ENCODE assay signal across 30 cellular contexts in the genomic region with DNA sequence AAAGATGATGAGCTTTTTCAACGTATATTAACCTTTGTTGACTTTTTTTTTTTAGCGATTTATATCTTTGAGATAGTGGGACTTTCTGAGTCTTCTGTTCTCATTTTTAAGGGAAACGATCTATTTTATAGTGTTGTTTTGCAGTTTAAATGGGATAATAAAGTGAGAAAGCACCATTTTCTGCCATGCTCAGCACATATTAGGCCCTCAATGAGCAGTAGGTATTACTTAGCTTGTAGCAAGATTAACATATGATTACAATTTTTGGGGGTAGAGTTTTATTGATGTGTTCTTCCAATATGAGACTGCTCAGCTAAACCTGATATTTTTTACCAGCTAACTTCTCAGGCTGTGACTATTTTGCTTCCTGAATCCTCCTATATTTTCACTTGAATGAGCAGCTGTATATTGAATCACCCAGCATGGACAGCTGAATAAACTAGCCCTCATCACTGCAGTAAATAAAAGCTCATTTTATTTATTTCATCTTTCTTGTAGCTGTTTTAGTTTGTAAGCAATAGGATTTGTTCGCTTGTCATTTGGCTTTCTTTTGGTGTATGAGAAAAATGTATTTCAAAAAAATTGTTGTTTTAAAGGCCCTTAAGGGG. TPM values are rescaled to one million over a fixed set of nuclear protein-coding genes. Genes with fewer than 3 reads are reported as not detected.
DNase-seq lines count a peak whose midpoint lies in the region; ATAC-seq, FAIRE-seq and TF ChIP-seq lines count a peak whose summit lies in the region.
"Had no signal": no experiment of that assay in that cellular context is flagged by ENCODE, and none has a peak within 500 bp of the region (broad histone marks: within the 10 kb centered on the region; RNA-seq: fewer than 3 reads in every experiment).

No MANE protein-coding gene starts in this region.

- H4K20me1 ChIP-seq in OCI-LY1 (ENCODE audit: insufficient read depth, low read length): no peaks in the 10 kb centered on the region

- no peaks in the 10 kb centered on the region for H3K79me2 ChIP-seq in OCI-LY1 (ENCODE audit: insufficient read depth, low read length)

- DNase-seq in A549 (ENCODE audit: low read depth in 1 of 2, low spot score in 1 of 2) (no peak), kidney tubule cell (ENCODE audit: low spot score) (peak; percentile 21), NCI-H1105 (lab: John Stamatoyannopoulos, UW) (no peak), body of pancreas (no peak)
- DNase-seq: ACHN; activated CD4-positive, alpha-beta T cell treated with anti-CD3 and anti-CD28 coated beads, Interleukin-2, amount 10 ng/mL, durations not matched to agents 7 days and 5 days; activated gamma-delta T cell; activated naive CD8-positive, alpha-beta T cell treated with anti-CD3 and anti-CD28 coated beads for 36 hours; BE2C; central memory CD4-positive, alpha-beta T cell; DMS153; endodermal cell; glutamatergic neuron; left ventricle myocardium inferior; mesendoderm; MV-4-11; NCI-H1694 treated with DMSO at 0.1 percent for 48 hours; NCI-H526; spleen; stimulated activated CD4-positive, alpha-beta T cell treated with anti-CD3 and anti-CD28 coated beads, Interleukin-2, amount 100 ng/mL, for 24 hours; uterus had no signal

- WGBS in A549 (ENCODE audit: missing lambda C conversion rate): 25% methylated on average over 4 of the region's 4 CpGs
- WGBS in body of pancreas, 2 donors: 76 to 79% methylated on average over 4 of the region's 4 CpGs

- H3K27me3 ChIP-seq in OCI-LY1 (ENCODE audit: insufficient read depth, low read length) (no peaks in the 10 kb centered on the region), body of pancreas (no peaks in the 10 kb centered on the region)
- H3K27me3 ChIP-seq: BE2C, right atrium auricular region, spleen, uterus had no signal

- POLR2A ChIA-PET in A549 (lab: Yijun Ruan, JAX) (no interaction called here), HEK293 (lab: Yijun Ruan, JAX) (no interaction called here)

- no peaks in the 10 kb centered on the region for H3K9me2 ChIP-seq in OCI-LY1 (ENCODE audit: low read depth, low read length)

- CTCF ChIA-PET in A549 (lab: Yijun Ruan, JAX): no interaction called here
- CTCF ChIA-PET in HEK293 (lab: Yijun Ruan, JAX): interaction anchor here (0.9 kb wide), 1 partner anchor 17 kb away, joined by 3 read pairs; no protein-coding TSS in a partner anchor

- H3K4me1 ChIP-seq in A549 (no peaks in the 10 kb centered on the region), HEK293 (ENCODE audit: control insufficient read depth, insufficient read depth, low read length) (0 out of 2 replicates have a peak, but pooled peaks cover 3% of the 10 kb centered on the region), OCI-LY1 (ENCODE audit: insufficient read depth, low read length, severe bottlenecking) (peaks cover 13% of the 10 kb centered on the region), body of pancreas (peaks cover 12% of the 10 kb centered on the region)
- H3K4me1 ChIP-seq: BE2C, HAP-1, left ventricle myocardium inferior, right atrium auricular region, SJSA1, spleen, uterus had no signal

- intact Hi-C loops in body of pancreas (cut with DNase I): no loop called here

- no peak overlapping the region for H3K27ac ChIP-seq in A549
- H3K27ac ChIP-seq in HEK293 (ENCODE audit: extremely low read depth, low read depth, low read length): no peak overlapping the region
- H3K27ac ChIP-seq in OCI-LY1 (ENCODE audit: low read depth, low read length, poor library complexity, severe bottlenecking): no peak overlapping the region
- H3K27ac ChIP-seq in body of pancreas: no peak overlapping the region
- H3K27ac ChIP-seq: left ventricle myocardium inferior, right atrium auricular region, SJSA1, spleen, uterus had no signal

- TF ChIP-seq CTCF in A549 (IDR thresholded peaks at IDR 0.05) (no peak), HEK293 (tag by site-specific recombination; IDR thresholded peaks at IDR 0.05) (no peak), OCI-LY1 (IDR thresholded peaks at IDR 0.05; ENCODE audit: low read length) (no peak), body of pancreas (IDR thresholded peaks at IDR 0.05) (no peak)

- no peak overlapping the region for H2AFZ ChIP-seq in OCI-LY1 (ENCODE audit: low read length)

- H3K4me2 ChIP-seq in A549 (no peak overlapping the region), OCI-LY1 (ENCODE audit: low read length) (0 out of 2 replicates have a peak overlapping the region, but pooled peaks have one; percentile 5)

- no peak for TF ChIP-seq RAD21 in A549 (conservative IDR thresholded peaks at IDR 0.05 in 1 of 2, IDR thresholded peaks at IDR 0.05 in 1 of 2)

- H3K4me3 ChIP-seq in A549: no peak overlapping the region
- H3K4me3 ChIP-seq in HEK293 (ENCODE audit: low read depth, low read length): no peak overlapping the region
- no peak overlapping the region for H3K4me3 ChIP-seq in OCI-LY1 (ENCODE audit: low read depth, low read length, poor library complexity, severe bottlenecking)
- H3K4me3 ChIP-seq in body of pancreas: no peak overlapping the region
- H3K4me3 ChIP-seq: HAP-1, left ventricle myocardium inferior, right atrium auricular region, SJSA1, spleen, uterus had no signal

- H3F3A ChIP-seq in OCI-LY1 (ENCODE audit: insufficient read depth, low read length): no peaks in the 10 kb centered on the region

- H3K36me3 ChIP-seq in HEK293 (ENCODE audit: control insufficient read depth in 2 of 2, insufficient read depth in 1 of 2, low read length in 2 of 2): no peaks in the 10 kb centered on the region
- H3K36me3 ChIP-seq in OCI-LY1 (ENCODE audit: insufficient read depth, low read length): no peaks in the 10 kb centered on the region; the same call in 1 of the 2 replicates
- H3K36me3 ChIP-seq in body of pancreas (replicated peaks in 1 of 2; ENCODE audit: insufficient read depth in 1 of 2, low read depth in 2 of 2): no peaks in the 10 kb centered on the region
- H3K36me3 ChIP-seq: BE2C, HAP-1, left ventricle myocardium inferior, right atrium auricular region, SJSA1, spleen, uterus had no signal

- FAIRE-seq in A549 (lab: Jason Lieb, UNC): no peak
- FAIRE-seq: astrocyte had no signal

- no peaks in the 10 kb centered on the region for H3K9me3 ChIP-seq in A549
- no peaks in the 10 kb centered on the region for H3K9me3 ChIP-seq in HEK293 (ENCODE audit: control insufficient read depth, insufficient read depth, low read depth, low read length)
- H3K9me3 ChIP-seq in OCI-LY1 (ENCODE audit: low read length): 0 out of 2 replicates have a peak, but pooled peaks cover 3% of the 10 kb centered on the region
- no peaks in the 10 kb centered on the region for H3K9me3 ChIP-seq in body of pancreas
- H3K9me3 ChIP-seq: BE2C, HAP-1, left ventricle myocardium inferior, right atrium auricular region, SJSA1, spleen, uterus had no signal

- H3K9ac ChIP-seq in OCI-LY1 (ENCODE audit: low read length): no peak overlapping the region

- no peak for TF ChIP-seq EP300 in A549 (IDR thresholded peaks at IDR 0.05)

- no peak for TF ChIP-seq POLR2A in A549 (IDR thresholded peaks at IDR 0.05; ENCODE audit: low read length)
- TF ChIP-seq POLR2A in body of pancreas (IDR thresholded peaks at IDR 0.05): no peak

- no peak for ATAC-seq in A549
- ATAC-seq in GM18858 (IDR thresholded peaks at IDR 0.05; ENCODE audit: unreplicated experiment): no peak
- no peak for ATAC-seq in HG02870 (IDR thresholded peaks at IDR 0.05; ENCODE audit: unreplicated experiment)
- no peak for ATAC-seq in body of pancreas

TF ChIP-seq in A549, 52 proteins besides CTCF, POLR2A, EP300 and RAD21:
- TF ChIP-seq MAFK (IDR thresholded peaks at IDR 0.05; ENCODE audit: partially characterized antibody): peak; percentile 24
- no peak for TF ChIP-seq ZFP36 (IDR thresholded peaks at IDR 0.05; ENCODE audit: borderline replicate concordance, partially characterized antibody)

TF ChIP-seq in HEK293, 187 proteins besides CTCF, POLR2A, EP300 and RAD21:
- no peak for TF ChIP-seq ZNF157 (tag by site-specific recombination; IDR thresholded peaks at IDR 0.05)
- TF ChIP-seq, protein P1, sequence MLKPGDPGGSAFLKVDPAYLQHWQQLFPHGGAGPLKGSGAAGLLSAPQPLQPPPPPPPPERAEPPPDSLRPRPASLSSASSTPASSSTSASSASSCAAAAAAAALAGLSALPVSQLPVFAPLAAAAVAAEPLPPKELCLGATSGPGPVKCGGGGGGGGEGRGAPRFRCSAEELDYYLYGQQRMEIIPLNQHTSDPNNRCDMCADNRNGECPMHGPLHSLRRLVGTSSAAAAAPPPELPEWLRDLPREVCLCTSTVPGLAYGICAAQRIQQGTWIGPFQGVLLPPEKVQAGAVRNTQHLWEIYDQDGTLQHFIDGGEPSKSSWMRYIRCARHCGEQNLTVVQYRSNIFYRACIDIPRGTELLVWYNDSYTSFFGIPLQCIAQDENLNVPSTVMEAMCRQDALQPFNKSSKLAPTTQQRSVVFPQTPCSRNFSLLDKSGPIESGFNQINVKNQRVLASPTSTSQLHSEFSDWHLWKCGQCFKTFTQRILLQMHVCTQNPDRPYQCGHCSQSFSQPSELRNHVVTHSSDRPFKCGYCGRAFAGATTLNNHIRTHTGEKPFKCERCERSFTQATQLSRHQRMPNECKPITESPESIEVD (tag by site-specific recombination; IDR thresholded peaks at IDR 0.05): peak; percentile 31; the same call in 1 of the 2 replicates
- TF ChIP-seq ZNF664 (tag by site-specific recombination; IDR thresholded peaks at IDR 0.05): peak; percentile 47; the same call in 1 of the 2 replicates

RNA-seq across cellular contexts. Expression of a gene that starts 43.7 kb away (rescaled TPM):
- polyA plus RNA-seq in A549 (2011; rRNA removed): 0.06 and 0.08 TPM in 2 replicates
- 0.01 TPM in 2 replicates for polyA plus RNA-seq in A549 (2012; cell fraction: cytosol; rRNA removed)
- 0.06 TPM in 1 of 2 replicates, not detected in the other for polyA plus RNA-seq in A549 (2012; cell fraction: nucleus; rRNA removed)
- polyA plus RNA-seq in A549 (2017; fragmentation: RNase III; extraction: RNeasy Plus Mini Kit Qiagen cat#74134 plus additional on column Dnase treatment): 0.04 to 0.12 TPM in 2 of 3 replicates, not detected in the other
- 0.24 TPM in 1 of 2 replicates, not detected in the other for polyA minus RNA-seq in A549 (2011; rRNA and poly(A)+ RNA removed)
- total RNA-seq in body of pancreas: 1 to 10 TPM; 8.3 to 8.9 TPM
- total RNA-seq: G401, left ventricle myocardium inferior, SJSA1 had no signal
